ENCODE assay signal across 1 cellular context in genomic region chr7:87767827-87768226, GRCh38.
TF ChIP-seq lines count a peak whose summit lies in the region.

No MANE protein-coding gene starts in this region.

TF ChIP-seq in WTC11, 78 proteins besides CTCF, POLR2A, EP300 and RAD21 (continued from another document):
- TF ChIP-seq E2F5 (CRISPR knock-in tag; IDR thresholded peaks at IDR 0.05), result no peak
- no peak for TF ChIP-seq PRDM15 (CRISPR knock-in tag; IDR thresholded peaks at IDR 0.05)
- no peak for TF ChIP-seq MYBL2 (CRISPR knock-in tag; IDR thresholded peaks at IDR 0.05)
- TF ChIP-seq ZNF423 (CRISPR knock-in tag; IDR thresholded peaks at IDR 0.05), result no peak
- no peak for TF ChIP-seq OVOL2 (CRISPR knock-in tag; IDR thresholded peaks at IDR 0.05; ENCODE audit: borderline replicate concordance)
- TF ChIP-seq USF1 (CRISPR knock-in tag; IDR thresholded peaks at IDR 0.05), result no peak
- TF ChIP-seq AFF4 (CRISPR knock-in tag; IDR thresholded peaks at IDR 0.05; ENCODE audit: borderline replicate concordance), result no peak
- TF ChIP-seq RORB (CRISPR knock-in tag; IDR thresholded peaks at IDR 0.05), result no peak
- TF ChIP-seq CBFB (CRISPR knock-in tag; IDR thresholded peaks at IDR 0.05; ENCODE audit: low read depth), result no peak
- TF ChIP-seq ZNF671 (CRISPR knock-in tag; IDR thresholded peaks at IDR 0.05), result no peak
